In genomic region chr3:126728680-126729079, GRCh38 we compare ENCODE assay signal across 20 cellular contexts. TPM values are rescaled to one million over a fixed set of nuclear protein-coding genes. Genes with fewer than 3 reads are reported as not detected.
DNase-seq lines count a peak whose midpoint lies in the region; ATAC-seq, FAIRE-seq and TF ChIP-seq lines count a peak whose summit lies in the region.
"Had no signal": no experiment of that assay in that cellular context is flagged by ENCODE, and none has a peak within 500 bp of the region (broad histone marks: within the 10 kb centered on the region; RNA-seq: fewer than 3 reads in every experiment).

No MANE protein-coding gene starts in this region.

- in situ Hi-C loops in IMR-90 (cut with MboI; ENCODE audit: low sequenced_read_pairs), result no loop called here

- DNase-seq in A549 (ENCODE audit: low read depth in 1 of 2, low spot score in 1 of 2) (no peak), IMR-90 (no peak), WERI-Rb-1 (no peak), SHP77 (lab: John Stamatoyannopoulos, UW) (no peak), type B pancreatic cell (ENCODE audit: extremely low spot score, unreplicated experiment) (no peak)
- DNase-seq in activated naive CD4-positive, alpha-beta T cell treated with anti-CD3 and anti-CD28 coated beads, Interleukin-2, amount 10 ng/mL, durations not matched to agents 7 days and 5 days, result no peak
- DNase-seq: 8988T; AML-193; Caco-2; Calu3; CD8-positive, alpha-beta T cell; DMS79 treated with DMSO at 0.1 percent for 48 hours; GF-D8 had no signal

- no peak overlapping the region for H2AK5ac ChIP-seq in IMR-90 (ENCODE audit: low read depth, low read length)

- H2BK120ac ChIP-seq in IMR-90 (ENCODE audit: low read depth, low read length), result no peak overlapping the region

- peaks cover 4% of the 10 kb centered on the region for H3K4me1 Mint-ChIP-seq in type B pancreatic cell (ENCODE audit: unreplicated experiment)
- H3K4me1 Mint-ChIP-seq in activated naive CD4-positive, alpha-beta T cell treated with anti-CD3 and anti-CD28 coated beads, Interleukin-2, amount 10 ng/mL, durations not matched to agents 7 days and 5 days, result peaks cover 14% of the 10 kb centered on the region

- H4K5ac ChIP-seq in IMR-90 (ENCODE audit: low read depth, low read length), result no peak overlapping the region

- H3K79me1 ChIP-seq in IMR-90 (ENCODE audit: low read depth in 1 of 2, low read length in 2 of 2), result no peaks in the 10 kb centered on the region; a peak in 1 of 4 replicates

- H3K4me3 ChIP-seq in A549 (no peak overlapping the region), IMR-90 (ENCODE audit: insufficient read depth, low read depth, low read length) (no peak overlapping the region), WERI-Rb-1 (ENCODE audit: low read depth, low read length) (no peak overlapping the region)
- H3K4me3 ChIP-seq: BLaER1 treated with 17β-estradiol and CSF1 and Interleukin-3, amounts not matched to agents 10 nM and 100 nM had no signal

- no peak overlapping the region for H2BK15ac ChIP-seq in IMR-90 (ENCODE audit: low read depth, low read length)

- peaks cover 8% of the 10 kb centered on the region; the same call in 1 of the 2 replicates for H3K9me1 ChIP-seq in IMR-90 (ENCODE audit: insufficient read depth, low read length)

- H3K27me3 ChIP-seq in IMR-90 (ENCODE audit: control insufficient read depth, insufficient read depth, low read length) (no peaks in the 10 kb centered on the region), WERI-Rb-1 (ENCODE audit: insufficient read depth, low read depth, severe bottlenecking) (no peaks in the 10 kb centered on the region)
- H3K27me3 ChIP-seq: BLaER1 treated with 17β-estradiol and CSF1 and Interleukin-3, amounts not matched to agents 10 nM and 100 nM had no signal

- peaks cover 2% of the 10 kb centered on the region for H3K36me3 ChIP-seq in IMR-90 (ENCODE audit: control insufficient read depth, insufficient read depth, low read length)
- H3K36me3 ChIP-seq in WERI-Rb-1, result peaks cover 19% of the 10 kb centered on the region

- H3K9me3 ChIP-seq in A549 (no peaks in the 10 kb centered on the region), IMR-90 (ENCODE audit: control insufficient read depth, insufficient read depth, low read length) (no peaks in the 10 kb centered on the region), WERI-Rb-1 (ENCODE audit: severe bottlenecking) (no peaks in the 10 kb centered on the region)
- H3K9me3 ChIP-seq: Caco-2 had no signal

- POLR2A ChIA-PET in A549 (lab: Yijun Ruan, JAX) (no interaction called here), IMR-90 (lab: Charles Lee; ENCODE audit: unreplicated experiment) (no interaction called here)

- H4K8ac ChIP-seq in IMR-90 (ENCODE audit: low read depth in 2 of 2, low read length in 2 of 2), result no peak overlapping the region

- no peak overlapping the region for H3K4ac ChIP-seq in IMR-90 (ENCODE audit: low read depth, low read length)

- H3K18ac ChIP-seq in IMR-90 (ENCODE audit: low read depth, low read length), result no peak overlapping the region

- FAIRE-seq in A549 (lab: Jason Lieb, UNC), result no peak
- FAIRE-seq: D721Med, GM12891, GM19239 had no signal

- CTCF ChIA-PET in A549 (lab: Yijun Ruan, JAX), result no interaction called here
- CTCF ChIA-PET in IMR-90 (lab: Yijun Ruan, JAX), result no interaction called here
- CTCF ChIA-PET in activated naive CD4-positive, alpha-beta T cell treated with anti-CD3 and anti-CD28 coated beads, Interleukin-2, amount 10 ng/mL, durations not matched to agents 7 days and 5 days (lab: Charles Lee), result no interaction called here

- H2BK20ac ChIP-seq in IMR-90 (ENCODE audit: low read depth, low read length), result no peak overlapping the region

- TF ChIP-seq RAD21 in A549 (conservative IDR thresholded peaks at IDR 0.05 in 1 of 2, IDR thresholded peaks at IDR 0.05 in 1 of 2) (no peak), IMR-90 (IDR thresholded peaks at IDR 0.05; ENCODE audit: low read length) (no peak)

- no peak overlapping the region for H2BK5ac ChIP-seq in IMR-90 (ENCODE audit: low read depth, low read length, poor library complexity, severe bottlenecking)

- no peak for TF ChIP-seq CTCF in A549 (IDR thresholded peaks at IDR 0.05)
- no peak for TF ChIP-seq CTCF in IMR-90 (conservative IDR thresholded peaks at IDR 0.05; ENCODE audit: low read depth, low read length)
- TF ChIP-seq CTCF in WERI-Rb-1 (IDR thresholded peaks at IDR 0.05; ENCODE audit: low read depth, low read length), result no peak
- TF ChIP-seq CTCF in type B pancreatic cell (conservative IDR thresholded peaks at IDR 0.05), result no peak

- peaks cover 22% of the 10 kb centered on the region for H3K36me3 Mint-ChIP-seq in type B pancreatic cell
- no peaks in the 10 kb centered on the region for H3K36me3 Mint-ChIP-seq in activated naive CD4-positive, alpha-beta T cell treated with anti-CD3 and anti-CD28 coated beads, Interleukin-2, amount 10 ng/mL, durations not matched to agents 7 days and 5 days

- no peak overlapping the region for H2AK9ac ChIP-seq in IMR-90 (replicated peaks; ENCODE audit: low read depth, low read length, poor library complexity)

- no peak overlapping the region for H3K27ac Mint-ChIP-seq in type B pancreatic cell
- no peak overlapping the region for H3K27ac Mint-ChIP-seq in activated naive CD4-positive, alpha-beta T cell treated with anti-CD3 and anti-CD28 coated beads, Interleukin-2, amount 10 ng/mL, durations not matched to agents 7 days and 5 days
- H3K27ac Mint-ChIP-seq: B cell; CD4-positive, alpha-beta T cell; CD8-positive, alpha-beta T cell had no signal

- no peak for TF ChIP-seq POLR2A in A549 (IDR thresholded peaks at IDR 0.05; ENCODE audit: low read length)
- no peak for TF ChIP-seq POLR2A in IMR-90 (IDR thresholded peaks at IDR 0.05; ENCODE audit: low read depth, low read length)

- no peak overlapping the region for H3K14ac ChIP-seq in IMR-90 (replicated peaks; ENCODE audit: low read depth, low read length)

- no peak overlapping the region for H3K4me2 ChIP-seq in A549
- H3K4me2 ChIP-seq in IMR-90 (ENCODE audit: low read depth, low read length), result no peak overlapping the region
- H3K4me2 ChIP-seq: BLaER1 treated with 17β-estradiol and CSF1 and Interleukin-3, amounts not matched to agents 10 nM and 100 nM had no signal

- H3K27ac ChIP-seq in A549, result no peak overlapping the region
- H3K27ac ChIP-seq in IMR-90 (ENCODE audit: insufficient read depth, low read length), result no peak overlapping the region
- peak overlapping the region; percentile 40 for H3K27ac ChIP-seq in WERI-Rb-1
- H3K27ac ChIP-seq: BLaER1 treated with 17β-estradiol and CSF1 and Interleukin-3, amounts not matched to agents 10 nM and 100 nM; C4-2B had no signal

- no peaks in the 10 kb centered on the region for H3K27me3 Mint-ChIP-seq in type B pancreatic cell
- no peaks in the 10 kb centered on the region for H3K27me3 Mint-ChIP-seq in activated naive CD4-positive, alpha-beta T cell treated with anti-CD3 and anti-CD28 coated beads, Interleukin-2, amount 10 ng/mL, durations not matched to agents 7 days and 5 days
- H3K27me3 Mint-ChIP-seq: B cell; CD4-positive, alpha-beta T cell had no signal

- no peaks in the 10 kb centered on the region for H3K9me3 Mint-ChIP-seq in type B pancreatic cell
- no peaks in the 10 kb centered on the region for H3K9me3 Mint-ChIP-seq in activated naive CD4-positive, alpha-beta T cell treated with anti-CD3 and anti-CD28 coated beads, Interleukin-2, amount 10 ng/mL, durations not matched to agents 7 days and 5 days
- H3K9me3 Mint-ChIP-seq: CD4-positive, alpha-beta T cell had no signal

- no peaks in the 10 kb centered on the region for H4K20me1 ChIP-seq in IMR-90 (ENCODE audit: insufficient read depth, low read length)
- H4K20me1 ChIP-seq: BLaER1 treated with 17β-estradiol and CSF1 and Interleukin-3, amounts not matched to agents 10 nM and 100 nM had no signal

- dilution Hi-C loops in IMR-90 (cut with HindIII; ENCODE audit: low sequenced_read_pairs, unreplicated experiment), result no loop called here

- BruUV-seq in IMR-90 (replicated peaks; lab: Mats Ljungman, UMichigan), result no TSS peak

- no peak overlapping the region for H3K23ac ChIP-seq in IMR-90 (ENCODE audit: low read depth, low read length)

- WGBS in A549 (ENCODE audit: missing lambda C conversion rate), result 100% methylated on average over 1 of the region's 1 CpG
- WGBS in IMR-90 (ENCODE audit: extremely low coverage in 2 of 2, insufficient read length in 1 of 2), 2 experiments, result no CpG with 5 or more reads among the region's 1 CpG

- H3K56ac ChIP-seq in IMR-90 (ENCODE audit: extremely low read depth, insufficient read depth, low read length), result no peak overlapping the region

- H3K9ac ChIP-seq in IMR-90 (ENCODE audit: low read depth, low read length), result no peak overlapping the region
- H3K9ac ChIP-seq: BLaER1 treated with 17β-estradiol and CSF1 and Interleukin-3, amounts not matched to agents 10 nM and 100 nM had no signal

- no peak overlapping the region for H4K91ac ChIP-seq in IMR-90 (ENCODE audit: insufficient read depth, low read depth, low read length)

- H3K4me3 Mint-ChIP-seq in type B pancreatic cell, result no peak overlapping the region
- H3K4me3 Mint-ChIP-seq in activated naive CD4-positive, alpha-beta T cell treated with anti-CD3 and anti-CD28 coated beads, Interleukin-2, amount 10 ng/mL, durations not matched to agents 7 days and 5 days, result no peak overlapping the region
- H3K4me3 Mint-ChIP-seq: B cell; CD4-positive, alpha-beta T cell; CD8-positive, alpha-beta T cell had no signal

- no peak overlapping the region for H2AFZ ChIP-seq in IMR-90 (replicated peaks; ENCODE audit: low read length, poor library complexity)

- no peak for TF ChIP-seq EP300 in A549 (IDR thresholded peaks at IDR 0.05)

- ATAC-seq in A549 (no peak), IMR-90 (ENCODE audit: low read depth) (no peak)
- ATAC-seq: CD8-positive, alpha-beta T cell had no signal

- H3K4me1 ChIP-seq in A549, result no peaks in the 10 kb centered on the region
- peaks cover 2% of the 10 kb centered on the region; the same call in 1 of the 2 replicates for H3K4me1 ChIP-seq in IMR-90 (ENCODE audit: control insufficient read depth, insufficient read depth, low read length)
- H3K4me1 ChIP-seq: Caco-2 had no signal

- intact Hi-C loops in IMR-90 (cut with micrococcal nuclease), result no loop called here

TF ChIP-seq in A549, 52 proteins besides CTCF, POLR2A, EP300 and RAD21 (continues in another document):
- TF ChIP-seq RFX5 (IDR thresholded peaks at IDR 0.05), result no peak
- peak; percentile 54 for TF ChIP-seq MAFK (IDR thresholded peaks at IDR 0.05; ENCODE audit: partially characterized antibody)

TF ChIP-seq in IMR-90, 13 proteins besides CTCF, POLR2A, EP300 and RAD21:
- TF ChIP-seq NFE2L2 (IDR thresholded peaks at IDR 0.05; ENCODE audit: low read depth, low read length) (no peak), MAFK (IDR thresholded peaks at IDR 0.05; ENCODE audit: low read depth, low read length) (peak; percentile 67)

RNA-seq across cellular contexts. Expression of gene CHCHD6, which starts 24.6 kb away (rescaled TPM):
- polyA plus RNA-seq in A549 (2011; rRNA removed) (13.7 and 15.0 TPM in 2 replicates), A549 (2017; fragmentation: RNase III; extraction: RNeasy Plus Mini Kit Qiagen cat#74134 plus additional on column Dnase treatment) (18.1 to 18.9 TPM (median 18.3 TPM) in 3 replicates), IMR-90 (2012; rRNA removed) (28.9 and 29.1 TPM in 2 replicates)
- 26.8 and 29.2 TPM in 2 replicates for polyA plus RNA-seq in A549 (2012; cell fraction: cytosol; rRNA removed)
- polyA plus RNA-seq in A549 (2012; cell fraction: nucleus; rRNA removed), result 19.8 and 22.1 TPM in 2 replicates
- polyA minus RNA-seq in A549 (2011; rRNA and poly(A)+ RNA removed), result 5.8 and 6.6 TPM in 2 replicates
- total RNA-seq in IMR-90 (2012; rRNA removed) (18.8 and 20.6 TPM in 2 replicates), type B pancreatic cell (ENCODE audit: low replicate concordance) (9.9 and 17.5 TPM in 2 replicates)
- polyA plus RNA-seq in IMR-90 (2012; cell fraction: cytosol; rRNA removed), result 30.9 and 33.9 TPM in 2 replicates
- polyA plus RNA-seq in IMR-90 (2012; cell fraction: nucleus; rRNA removed; ENCODE audit: low replicate concordance), result 15.3 and 19.0 TPM in 2 replicates
